15 cellular contexts compared by ENCODE assay signal in genomic region chr4:174398728-174399127, GRCh38.
DNase-seq lines count a peak whose midpoint lies in the region; ATAC-seq and TF ChIP-seq lines count a peak whose summit lies in the region.
"Had no signal": no experiment of that assay in that cellular context is flagged by ENCODE, and none has a peak within 500 bp of the region (broad histone marks: within the 10 kb centered on the region; RNA-seq: fewer than 3 reads in every experiment).

No MANE protein-coding gene starts in this region.

- H3K4me3 Mint-ChIP-seq in MCF 10A (ENCODE audit: unreplicated experiment) = no peak overlapping the region
- no peak overlapping the region for H3K4me3 Mint-ChIP-seq in activated T-cell treated with anti-CD3 and anti-CD28 coated beads, Interleukin-2, amount 50 U/mL, for 24 hours

- BruUV-seq in MCF 10A (replicated peaks; lab: Mats Ljungman, UMichigan) = no TSS peak

- H3K9me3 Mint-ChIP-seq in MCF 10A (ENCODE audit: unreplicated experiment) = no peaks in the 10 kb centered on the region
- no peaks in the 10 kb centered on the region for H3K9me3 Mint-ChIP-seq in activated T-cell treated with anti-CD3 and anti-CD28 coated beads, Interleukin-2, amount 50 U/mL, for 24 hours

- POLR2A ChIA-PET in MCF 10A (lab: Yijun Ruan, JAX) = interaction anchor here (2.5 kb wide), 1 partner anchor 24 kb away, joined by 14 read pairs; no protein-coding TSS in a partner anchor

- no peaks in the 10 kb centered on the region for H3K36me3 Mint-ChIP-seq in MCF 10A (ENCODE audit: insufficient read depth, unreplicated experiment)
- H3K36me3 Mint-ChIP-seq in activated T-cell treated with anti-CD3 and anti-CD28 coated beads, Interleukin-2, amount 50 U/mL, for 24 hours (ENCODE audit: low read depth) = no peaks in the 10 kb centered on the region

- peak overlapping the region; percentile 86 for H3K27ac Mint-ChIP-seq in MCF 10A (ENCODE audit: low read depth, unreplicated experiment)
- H3K27ac Mint-ChIP-seq in activated T-cell treated with anti-CD3 and anti-CD28 coated beads, Interleukin-2, amount 50 U/mL, for 24 hours = no peak overlapping the region

- no peaks in the 10 kb centered on the region for H3K36me3 ChIP-seq in breast epithelium
- H3K36me3 ChIP-seq in SJSA1 = no peaks in the 10 kb centered on the region
- H3K36me3 ChIP-seq: neutrophil had no signal

- no peak for ATAC-seq in GM21825 (IDR thresholded peaks at IDR 0.05; ENCODE audit: unreplicated experiment)
- no peak for ATAC-seq in GM21381 (IDR thresholded peaks at IDR 0.05; ENCODE audit: unreplicated experiment)
- ATAC-seq: GM12878 had no signal

- no peaks in the 10 kb centered on the region for H3K4me1 ChIP-seq in breast epithelium
- peaks cover 68% of the 10 kb centered on the region for H3K4me1 ChIP-seq in SJSA1 (replicated peaks)

- no peaks in the 10 kb centered on the region for H3K27me3 Mint-ChIP-seq in MCF 10A (ENCODE audit: insufficient read depth, unreplicated experiment)
- H3K27me3 Mint-ChIP-seq in activated T-cell treated with anti-CD3 and anti-CD28 coated beads, Interleukin-2, amount 50 U/mL, for 24 hours = peaks cover 3% of the 10 kb centered on the region

- no peaks in the 10 kb centered on the region for H3K9me3 ChIP-seq in breast epithelium
- no peaks in the 10 kb centered on the region for H3K9me3 ChIP-seq in SJSA1 (replicated peaks)
- H3K9me3 ChIP-seq: neutrophil had no signal

- no peak overlapping the region for H3K27ac ChIP-seq in breast epithelium
- H3K27ac ChIP-seq in SJSA1 = peak overlapping the region; percentile 56
- H3K27ac ChIP-seq: neutrophil had no signal

- H3K27me3 ChIP-seq in breast epithelium (no peaks in the 10 kb centered on the region), SJSA1 (replicated peaks) (no peaks in the 10 kb centered on the region)
- H3K27me3 ChIP-seq: neutrophil had no signal

- intact Hi-C loops in MCF 10A (cut with micrococcal nuclease) = no loop called here
- intact Hi-C loops in breast epithelium (cut with DNase I; ENCODE audit: low total_unique reads) = no loop called here

- TF ChIP-seq CTCF in MCF 10A (IDR thresholded peaks at IDR 0.05; ENCODE audit: unreplicated experiment) (no peak), breast epithelium (IDR thresholded peaks at IDR 0.05) (no peak), fibroblast of pulmonary artery (IDR thresholded peaks at IDR 0.05; ENCODE audit: low read length, missing control alignments) (no peak)

- H3K4me3 ChIP-seq in breast epithelium = no peak overlapping the region
- H3K4me3 ChIP-seq in SJSA1 = no peak overlapping the region
- no peak overlapping the region for H3K4me3 ChIP-seq in fibroblast of pulmonary artery (replicated peaks; ENCODE audit: low read depth, low read length)
- H3K4me3 ChIP-seq: GM12878 had no signal

- DNase-seq in MCF 10A (ENCODE audit: unreplicated experiment) (peak; percentile 85), breast epithelium (ENCODE audit: low spot score in 2 of 2) (no peak), SJSA1 (ENCODE audit: low read depth in 1 of 2, low spot score in 2 of 2) (peak in 1 of 2 experiments; percentile 65), fibroblast of pulmonary artery (ENCODE audit: low read depth) (peak; percentile 78), smooth muscle cell of the brain vasculature (ENCODE audit: low read depth, low spot score) (peak; percentile 73)
- no peak for DNase-seq in activated T-cell treated with anti-CD3 and anti-CD28 coated beads, Interleukin-2, amount 50 U/mL, for 24 hours
- DNase-seq: activated CD4-positive, alpha-beta T cell treated with anti-CD3 and anti-CD28 coated beads, Interleukin-2, amount 50 U/mL, for 1 hour; activated effector memory CD4-positive, alpha-beta T cell treated with anti-CD3 and anti-CD28 coated beads, Interleukin-2, amount 50 U/mL, for 16 hours; central memory CD4-positive, alpha-beta T cell; DMS53; NCI-H526 treated with DMSO at 0.1 percent for 48 hours had no signal

- TF ChIP-seq POLR2A in breast epithelium (IDR thresholded peaks at IDR 0.05) = no peak

- CTCF ChIA-PET in MCF 10A (lab: Yijun Ruan, JAX) = interaction anchor here (0.6 to 1.1 kb wide), 2 partner anchors 28 to 35 kb away, joined by 3 read pairs; no protein-coding TSS in a partner anchor

- H3K4me1 Mint-ChIP-seq in MCF 10A (ENCODE audit: insufficient read depth, unreplicated experiment) = peaks cover 51% of the 10 kb centered on the region
- peaks cover 8% of the 10 kb centered on the region for H3K4me1 Mint-ChIP-seq in activated T-cell treated with anti-CD3 and anti-CD28 coated beads, Interleukin-2, amount 50 U/mL, for 24 hours (ENCODE audit: low read depth)

Comparison
In these comparisons a context has a peak if more than half of its experiments do, and no peak if none do; other contexts are left out.
1. DNase-seq: peak in MCF 10A (single experiment), fibroblast of pulmonary artery (single experiment) and smooth muscle cell of the brain vasculature (single experiment); none in breast epithelium (0 of 2) and activated T-cell treated with anti-CD3 and anti-CD28 coated beads, Interleukin-2, amount 50 U/mL, for 24 hours (single experiment).